ENCODE assay signal across 1 cellular context in the genomic region with DNA sequence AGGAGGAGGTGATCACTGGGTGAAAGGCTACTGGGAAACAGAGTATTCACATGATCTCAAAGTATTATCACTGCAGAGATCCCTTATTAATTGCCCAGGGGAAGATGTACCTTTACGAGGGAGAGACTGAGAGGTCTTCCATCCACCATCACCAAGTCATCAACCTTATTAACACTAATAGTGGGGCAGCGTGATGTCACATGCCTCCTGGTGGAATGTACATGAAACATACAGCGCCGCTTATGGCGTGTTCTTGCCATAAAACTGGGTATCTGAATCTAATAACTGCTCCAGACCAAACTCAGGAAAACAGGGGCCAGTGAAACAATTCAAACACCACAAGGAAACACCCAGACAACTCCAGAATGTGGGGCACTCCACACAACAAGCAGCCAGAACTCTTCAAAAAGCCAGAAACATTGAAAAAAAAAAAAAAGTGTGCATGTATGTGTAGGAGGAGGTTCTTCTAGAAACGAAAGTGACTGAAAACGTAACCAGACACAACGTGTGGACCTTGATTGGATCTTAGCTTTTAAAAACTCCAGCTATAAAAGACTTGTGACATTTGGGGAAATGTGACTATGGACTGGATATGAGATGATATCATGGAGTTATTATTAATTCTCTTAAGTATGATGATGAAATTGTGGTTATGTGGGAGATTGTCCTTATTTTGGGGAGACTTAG.
A peak's percentile ranks its signal among the peaks of the same experiment; 100 is the strongest.
TF ChIP-seq lines count a peak whose summit lies in the region.

No MANE protein-coding gene starts in this region.

TF ChIP-seq in liver, 16 proteins besides CTCF, POLR2A, EP300 and RAD21 (continued from another document):
- TF ChIP-seq YY1 (IDR thresholded peaks at IDR 0.05) (peak; percentile 9), HNF4G (IDR thresholded peaks at IDR 0.05) (no peak), SP1 (IDR thresholded peaks at IDR 0.05) (peak; percentile 5), GABPA (IDR thresholded peaks at IDR 0.05 in 1 of 2, conservative IDR thresholded peaks at IDR 0.05 in 1 of 2) (no peak), FOXA1 (IDR thresholded peaks at IDR 0.05) (no peak), FOXA2 (IDR thresholded peaks at IDR 0.05) (no peak), TAF1 (conservative IDR thresholded peaks at IDR 0.05) (no peak)
- TF ChIP-seq, protein P1, sequence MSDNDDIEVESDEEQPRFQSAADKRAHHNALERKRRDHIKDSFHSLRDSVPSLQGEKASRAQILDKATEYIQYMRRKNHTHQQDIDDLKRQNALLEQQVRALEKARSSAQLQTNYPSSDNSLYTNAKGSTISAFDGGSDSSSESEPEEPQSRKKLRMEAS (IDR thresholded peaks at IDR 0.05), result no peak
- TF ChIP-seq, protein P2, sequence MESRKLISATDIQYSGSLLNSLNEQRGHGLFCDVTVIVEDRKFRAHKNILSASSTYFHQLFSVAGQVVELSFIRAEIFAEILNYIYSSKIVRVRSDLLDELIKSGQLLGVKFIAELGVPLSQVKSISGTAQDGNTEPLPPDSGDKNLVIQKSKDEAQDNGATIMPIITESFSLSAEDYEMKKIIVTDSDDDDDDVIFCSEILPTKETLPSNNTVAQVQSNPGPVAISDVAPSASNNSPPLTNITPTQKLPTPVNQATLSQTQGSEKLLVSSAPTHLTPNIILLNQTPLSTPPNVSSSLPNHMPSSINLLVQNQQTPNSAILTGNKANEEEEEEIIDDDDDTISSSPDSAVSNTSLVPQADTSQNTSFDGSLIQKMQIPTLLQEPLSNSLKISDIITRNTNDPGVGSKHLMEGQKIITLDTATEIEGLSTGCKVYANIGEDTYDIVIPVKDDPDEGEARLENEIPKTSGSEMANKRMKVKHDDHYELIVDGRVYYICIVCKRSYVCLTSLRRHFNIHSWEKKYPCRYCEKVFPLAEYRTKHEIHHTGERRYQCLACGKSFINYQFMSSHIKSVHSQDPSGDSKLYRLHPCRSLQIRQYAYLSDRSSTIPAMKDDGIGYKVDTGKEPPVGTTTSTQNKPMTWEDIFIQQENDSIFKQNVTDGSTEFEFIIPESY (IDR thresholded peaks at IDR 0.05), result no peak
